ENCODE assay signal across 32 cellular contexts in genomic region chr1:48205547-48205946, GRCh38. TPM values are rescaled to one million over a fixed set of nuclear protein-coding genes. Genes with fewer than 3 reads are reported as not detected.
"Had no signal": no experiment of that assay in that cellular context is flagged by ENCODE, and none has a peak within 500 bp of the region (broad histone marks: within the 10 kb centered on the region; RNA-seq: fewer than 3 reads in every experiment).

No MANE protein-coding gene starts in this region.

- FAIRE-seq: endometrium, endothelial cell of umbilical vein had no signal

- H3K4me1 ChIP-seq: adrenal gland, breast epithelium, colonic mucosa had no signal

- H3K27me3 Mint-ChIP-seq: activated CD4-positive, alpha-beta T cell treated with anti-CD3 and anti-CD28 coated beads for 36 hours; activated CD4-positive, alpha-beta T cell treated with anti-CD3 and anti-CD28 coated beads, Interleukin-2, amount 10 ng/mL, durations not matched to agents 24 days and 14 days had no signal

- H3K27me3 ChIP-seq: adrenal gland, ascending aorta, breast epithelium, cardiac muscle cell, colonic mucosa, foreskin keratinocyte, gastroesophageal sphincter had no signal

- H3K36me3 ChIP-seq: adrenal gland, ascending aorta, breast epithelium, cardiac muscle cell, colonic mucosa, gastroesophageal sphincter, heart right ventricle had no signal

- DNase-seq: activated CD4-positive, alpha-beta memory T cell treated with anti-CD3 and anti-CD28 coated beads for 36 hours; activated CD4-positive, alpha-beta T cell treated with anti-CD3 and anti-CD28 coated beads for 36 hours; activated CD4-positive, alpha-beta T cell treated with anti-CD3 and anti-CD28 coated beads, Interleukin-2, amount 10 ng/mL, durations not matched to agents 24 days and 14 days; activated CD4-positive, CD25-positive, alpha-beta regulatory T cell; activated CD4-positive, CD25-positive, alpha-beta regulatory T cell treated with anti-CD3 and anti-CD28 coated beads, Interleukin-2, amount 50 U/mL, for 72 hours; activated CD8-positive, alpha-beta memory T cell treated with anti-CD3 and anti-CD28 coated beads, Interleukin-2, amount 50 U/mL, for 48 hours; activated CD8-positive, alpha-beta T cell treated with anti-CD3 and anti-CD28 coated beads, Interleukin-2, amount 10 ng/mL, durations not matched to agents 7 days and 5 days; activated gamma-delta T cell; activated naive CD4-positive, alpha-beta T cell; activated naive CD4-positive, alpha-beta T cell treated with anti-CD3 and anti-CD28 coated beads, Interleukin-2, amount 10 ng/mL, durations not matched to agents 7 days and 5 days; activated T-cell treated with anti-CD3 and anti-CD28 coated beads for 4 hours; activated T-cell treated with anti-CD3 and anti-CD28 coated beads, Interleukin-2, amount 50 U/mL, for 24 hours; activated T-cell treated with anti-CD3 and anti-CD28 coated beads, Interleukin-2, amount 50 U/mL, for 72 hours; adrenal gland; central memory CD4-positive, alpha-beta T cell; cerebellar nuclear complex; colonic mucosa; effector CD8-positive, alpha-beta T cell; foreskin keratinocyte; heart right ventricle; T-helper 2 cell had no signal

- H3K27ac Mint-ChIP-seq: activated CD4-positive, alpha-beta memory T cell treated with anti-CD3 and anti-CD28 coated beads for 36 hours; activated CD4-positive, alpha-beta T cell treated with anti-CD3 and anti-CD28 coated beads for 36 hours; activated CD4-positive, alpha-beta T cell treated with anti-CD3 and anti-CD28 coated beads, Interleukin-2, amount 10 ng/mL, durations not matched to agents 24 days and 14 days; activated CD8-positive, alpha-beta T cell treated with anti-CD3 and anti-CD28 coated beads, Interleukin-2, amount 10 ng/mL, durations not matched to agents 7 days and 5 days; activated naive CD4-positive, alpha-beta T cell treated with anti-CD3 and anti-CD28 coated beads, Interleukin-2, amount 10 ng/mL, durations not matched to agents 7 days and 5 days; activated naive CD4-positive, alpha-beta T cell treated with anti-CD3 and anti-CD28 coated beads, Interleukin-2, amount 50 U/mL, for 72 hours; activated T-cell treated with anti-CD3 and anti-CD28 coated beads, Interleukin-2, amount 50 U/mL, for 24 hours; activated T-cell treated with anti-CD3 and anti-CD28 coated beads, Interleukin-2, amount 50 U/mL, for 72 hours; brain had no signal

- H3K4me3 ChIP-seq: adrenal gland, ascending aorta, breast epithelium, cardiac muscle cell, colonic mucosa, gastroesophageal sphincter, heart right ventricle had no signal

- H3K9me3 ChIP-seq: adrenal gland, ascending aorta, breast epithelium, colonic mucosa, gastroesophageal sphincter, heart right ventricle had no signal

- H3K4me3 Mint-ChIP-seq: activated CD4-positive, alpha-beta memory T cell treated with anti-CD3 and anti-CD28 coated beads for 36 hours; activated CD4-positive, alpha-beta T cell treated with anti-CD3 and anti-CD28 coated beads for 36 hours; activated CD4-positive, alpha-beta T cell treated with anti-CD3 and anti-CD28 coated beads, Interleukin-2, amount 10 ng/mL, durations not matched to agents 24 days and 14 days; activated CD8-positive, alpha-beta T cell treated with anti-CD3 and anti-CD28 coated beads, Interleukin-2, amount 10 ng/mL, durations not matched to agents 7 days and 5 days; activated naive CD4-positive, alpha-beta T cell treated with anti-CD3 and anti-CD28 coated beads, Interleukin-2, amount 10 ng/mL, durations not matched to agents 7 days and 5 days; activated T-cell treated with anti-CD3 and anti-CD28 coated beads, Interleukin-2, amount 50 U/mL, for 24 hours; activated T-cell treated with anti-CD3 and anti-CD28 coated beads, Interleukin-2, amount 50 U/mL, for 72 hours; brain had no signal

- H3K27ac ChIP-seq: adrenal gland, ascending aorta, cardiac muscle cell, colonic mucosa, epithelial cell of prostate, foreskin keratinocyte, gastroesophageal sphincter, heart right ventricle had no signal

- H3K4me1 Mint-ChIP-seq: activated CD4-positive, alpha-beta T cell treated with anti-CD3 and anti-CD28 coated beads for 36 hours; activated CD4-positive, alpha-beta T cell treated with anti-CD3 and anti-CD28 coated beads, Interleukin-2, amount 10 ng/mL, durations not matched to agents 24 days and 14 days; activated naive CD4-positive, alpha-beta T cell treated with anti-CD3 and anti-CD28 coated beads, Interleukin-2, amount 10 ng/mL, durations not matched to agents 7 days and 5 days had no signal

- H3K9me3 Mint-ChIP-seq: activated CD4-positive, alpha-beta memory T cell treated with anti-CD3 and anti-CD28 coated beads for 36 hours; activated CD4-positive, alpha-beta T cell treated with anti-CD3 and anti-CD28 coated beads, Interleukin-2, amount 10 ng/mL, durations not matched to agents 24 days and 14 days; activated naive CD4-positive, alpha-beta T cell treated with anti-CD3 and anti-CD28 coated beads, Interleukin-2, amount 10 ng/mL, durations not matched to agents 7 days and 5 days; activated naive CD4-positive, alpha-beta T cell treated with anti-CD3 and anti-CD28 coated beads, Interleukin-2, amount 50 U/mL, for 72 hours; activated T-cell treated with anti-CD3 and anti-CD28 coated beads, Interleukin-2, amount 50 U/mL, for 24 hours; activated T-cell treated with anti-CD3 and anti-CD28 coated beads, Interleukin-2, amount 50 U/mL, for 72 hours; brain had no signal

- ATAC-seq: activated CD4-positive, alpha-beta T cell treated with anti-CD3 and anti-CD28 coated beads for 36 hours; activated CD8-positive, alpha-beta T cell treated with anti-CD3 and anti-CD28 coated beads, Interleukin-2, amount 10 ng/mL, durations not matched to agents 7 days and 5 days; activated naive CD4-positive, alpha-beta T cell treated with anti-CD3 and anti-CD28 coated beads, Interleukin-2, amount 50 U/mL, for 72 hours; activated T-cell treated with anti-CD3 and anti-CD28 coated beads, Interleukin-2, amount 50 U/mL, for 72 hours; foreskin keratinocyte; gastroesophageal sphincter; heart right ventricle had no signal

RNA-seq across cellular contexts. Expression of gene SLC5A9, which starts 17.0 kb away (rescaled TPM):
- total RNA-seq: activated CD4-positive, alpha-beta memory T cell treated with anti-CD3 and anti-CD28 coated beads for 36 hours; activated CD4-positive, alpha-beta T cell treated with anti-CD3 and anti-CD28 coated beads for 36 hours; activated CD4-positive, alpha-beta T cell treated with anti-CD3 and anti-CD28 coated beads, Interleukin-2, amount 10 ng/mL, durations not matched to agents 24 days and 14 days; activated CD8-positive, alpha-beta T cell treated with anti-CD3 and anti-CD28 coated beads, Interleukin-2, amount 10 ng/mL, durations not matched to agents 7 days and 5 days; activated naive CD4-positive, alpha-beta T cell treated with anti-CD3 and anti-CD28 coated beads, Interleukin-2, amount 50 U/mL, for 72 hours; activated T-cell treated with anti-CD3 and anti-CD28 coated beads, Interleukin-2, amount 50 U/mL, for 72 hours; endothelial cell of umbilical vein; foreskin keratinocyte; glomerular endothelial cell; T-helper 1 cell treated with Interleukin-12 subunit alpha and Interleukin-12 subunit beta and Interleukin-4 antibody, amounts not matched to agents 30 ng/mL and 1 ng/mL, for 36 hours had no signal
- polyA plus RNA-seq: endothelial cell of umbilical vein, foreskin keratinocyte had no signal
